In genomic region chr4:18566970-18567799, GRCh38 we compare ENCODE assay signal across 1 cellular context.
A peak's percentile ranks its signal among the peaks of the same experiment; 100 is the strongest.
TF ChIP-seq lines count a peak whose summit lies in the region.

No MANE protein-coding gene starts in this region.

TF ChIP-seq in HepG2, 621 proteins besides CTCF, POLR2A, EP300 and RAD21 (continued from another document and continues in another):
- TF ChIP-seq ZNF710 (CRISPR knock-in tag; IDR thresholded peaks at IDR 0.05; ENCODE audit: borderline replicate concordance) (no peak), ZNF580 (CRISPR knock-in tag; IDR thresholded peaks at IDR 0.05; ENCODE audit: borderline replicate concordance, low read depth) (0 out of 2 replicates have a peak, but pooled peaks have one; percentile 39), ZNF207 (IDR thresholded peaks at IDR 0.05; ENCODE audit: borderline replicate concordance) (no peak), NCOA5 (CRISPR knock-in tag; IDR thresholded peaks at IDR 0.05) (no peak), KIAA2018 (CRISPR knock-in tag; IDR thresholded peaks at IDR 0.05; ENCODE audit: borderline replicate concordance) (no peak), SMAD9 (CRISPR knock-in tag; IDR thresholded peaks at IDR 0.05) (no peak), ZNF75D (CRISPR knock-in tag; IDR thresholded peaks at IDR 0.05; ENCODE audit: borderline replicate concordance) (no peak), ZBTB10 (CRISPR knock-in tag; IDR thresholded peaks at IDR 0.05; ENCODE audit: borderline replicate concordance) (no peak), ZNF234 (CRISPR knock-in tag; conservative IDR thresholded peaks at IDR 0.05) (no peak), FOXA3 (CRISPR knock-in tag; IDR thresholded peaks at IDR 0.05) (peak; percentile 97), ARID3A (IDR thresholded peaks at IDR 0.05; ENCODE audit: low read depth, low read length) (peak; percentile 80), KDM4B (CRISPR knock-in tag; IDR thresholded peaks at IDR 0.05) (peak; percentile 49; the same call in 1 of the 2 replicates), ZBTB46 (CRISPR knock-in tag; IDR thresholded peaks at IDR 0.05; ENCODE audit: borderline replicate concordance) (no peak), ZSCAN29 (CRISPR knock-in tag; conservative IDR thresholded peaks at IDR 0.05) (no peak), SALL2 (CRISPR knock-in tag; IDR thresholded peaks at IDR 0.05) (no peak), KAT2B (IDR thresholded peaks at IDR 0.05; ENCODE audit: borderline replicate concordance, low read depth, low read length) (no peak), MAFK (conservative IDR thresholded peaks at IDR 0.05 in 1 of 2, IDR thresholded peaks at IDR 0.05 in 1 of 2; ENCODE audit: low read length in 2 of 2) (no peak), CAMTA2 (CRISPR knock-in tag; IDR thresholded peaks at IDR 0.05; ENCODE audit: borderline replicate concordance) (no peak), GPN1 (CRISPR knock-in tag; IDR thresholded peaks at IDR 0.05; ENCODE audit: borderline replicate concordance) (no peak), KLF13 (CRISPR knock-in tag; IDR thresholded peaks at IDR 0.05) (no peak), ZNF615 (CRISPR knock-in tag; IDR thresholded peaks at IDR 0.05; ENCODE audit: borderline replicate concordance) (no peak), ATF3 (CRISPR knock-in tag; IDR thresholded peaks at IDR 0.05) (peak; percentile 85), ZNF205 (CRISPR knock-in tag; IDR thresholded peaks at IDR 0.05) (peak; percentile 81; the same call in 1 of the 2 replicates), ZNF660 (CRISPR knock-in tag; IDR thresholded peaks at IDR 0.05; ENCODE audit: borderline replicate concordance, low read depth) (no peak), ZFP36 (IDR thresholded peaks at IDR 0.05; ENCODE audit: borderline replicate concordance, low read depth, low read length, partially characterized antibody) (no peak), MTF2 (CRISPR knock-in tag; IDR thresholded peaks at IDR 0.05; ENCODE audit: borderline replicate concordance) (no peak), ZFP82 (CRISPR knock-in tag; IDR thresholded peaks at IDR 0.05; ENCODE audit: borderline replicate concordance) (no peak), ZFP36L1 (CRISPR knock-in tag; IDR thresholded peaks at IDR 0.05) (no peak), ZHX1 (CRISPR knock-in tag; IDR thresholded peaks at IDR 0.05; ENCODE audit: low read depth) (no peak), MYNN (CRISPR knock-in tag; IDR thresholded peaks at IDR 0.05; ENCODE audit: low read depth) (no peak), ZNF512B (CRISPR knock-in tag; IDR thresholded peaks at IDR 0.05; ENCODE audit: borderline replicate concordance) (no peak), SIN3A (IDR thresholded peaks at IDR 0.05; ENCODE audit: borderline replicate concordance, low read depth, low read length) (no peak)
